Comparison of ENCODE assay signal across 8 cellular contexts in genomic region chr12:6765634-6766581, GRCh38. TPM values are rescaled to one million over a fixed set of nuclear protein-coding genes. Genes with fewer than 3 reads are reported as not detected.
DNase-seq lines count a peak whose midpoint lies in the region; TF ChIP-seq lines count a peak whose summit lies in the region.

Gene PTMS, plus strand, starts transcription at chr12:6766363. Its CDS starts 343 bp downstream, at chr12:6766706.

- peak within 1 kb of the TSS; percentile 96 for H3K27ac Mint-ChIP-seq in type B pancreatic cell

- H3K4me1 Mint-ChIP-seq in type B pancreatic cell (ENCODE audit: unreplicated experiment): peaks cover 38% of the 10 kb centered on the region

- CTCF ChIA-PET in HEK293T (lab: Yijun Ruan, JAX): interaction anchor here (0.6 to 4.1 kb wide), 18 partner anchors 9 to 178 kb away, joined by 3 to 38 read pairs (median 4); partner anchors contain the start of genes C12orf57, COPS7A, GPR162 and MLF2

- DNase-seq in NK-92 treated with Interleukin-12 subunit alpha and Interleukin-12 subunit beta, amount 100 ng/mL, for 24 hours (lab: John Stamatoyannopoulos, UW): peak; percentile 36
- DNase-seq in NK-92 (lab: John Stamatoyannopoulos, UW; ENCODE audit: unreplicated experiment) (no peak), HEK293T (ENCODE audit: extremely low spot score) (peak; percentile 58), NCI-H187 (lab: John Stamatoyannopoulos, UW) (peak; percentile 75 to 89), UCSD-AML1 (lab: John Stamatoyannopoulos, UW; ENCODE audit: unreplicated experiment) (peak; percentile 50), erythroblast (lab: John Stamatoyannopoulos, UW) (peak; percentile 46 to 68), mucosa of gallbladder (ENCODE audit: low spot score) (peak; percentile 71), type B pancreatic cell (ENCODE audit: extremely low spot score, unreplicated experiment) (peak; percentile 88)

- peak within 1 kb of the TSS; percentile 97 for H3K4me3 Mint-ChIP-seq in type B pancreatic cell

- no peak for TF ChIP-seq POLR2A in erythroblast (IDR thresholded peaks at IDR 0.05; ENCODE audit: low read length)

- peaks cover 4% of the 10 kb centered on the region for H3K36me3 Mint-ChIP-seq in type B pancreatic cell

- H3K9me3 Mint-ChIP-seq in type B pancreatic cell: peaks cover 5% of the 10 kb centered on the region

- no peak for TF ChIP-seq CTCF in type B pancreatic cell (conservative IDR thresholded peaks at IDR 0.05)

- peaks cover 23% of the 10 kb centered on the region for H3K27me3 Mint-ChIP-seq in type B pancreatic cell

- POLR2A ChIA-PET in HEK293T (lab: Yijun Ruan, JAX): interaction anchor here (0.6 to 8.6 kb wide), 27 partner anchors 12 to 232 kb away, joined by 3 to 148 read pairs (median 4); partner anchors contain the start of genes CDCA3, COPS7A, ENO2 and GAPDH

TF ChIP-seq in HEK293T, 16 proteins besides CTCF, POLR2A, EP300 and RAD21:
- TF ChIP-seq ZNF384 (IDR thresholded peaks at IDR 0.05): no peak
- TF ChIP-seq TARDBP (IDR thresholded peaks at IDR 0.05): no peak
- TF ChIP-seq FOXM1 (IDR thresholded peaks at IDR 0.05; ENCODE audit: borderline replicate concordance): 0 out of 2 replicates have a peak, but pooled peaks have one; percentile 29

RNA-seq across cellular contexts. Expression of gene PTMS, which starts in this region (rescaled TPM):
- 293 TPM for total RNA-seq in mucosa of gallbladder
- total RNA-seq in type B pancreatic cell (ENCODE audit: low replicate concordance): 191 and 395 TPM in 2 replicates
